8 cellular contexts compared by ENCODE assay signal in genomic region chr20:52972965-52973819, GRCh38. TPM values are rescaled to one million over a fixed set of nuclear protein-coding genes. Genes with fewer than 3 reads are reported as not detected.
DNase-seq lines count a peak whose midpoint lies in the region; ATAC-seq and TF ChIP-seq lines count a peak whose summit lies in the region.

No MANE protein-coding gene starts in this region.

- CTCF ChIA-PET in CD4-positive, alpha-beta memory T cell (lab: Charles Lee; ENCODE audit: partially characterized antibody): interaction anchor here (0.8 to 0.9 kb wide), 2 partner anchors 9 to 661 kb away, joined by 3 read pairs; no protein-coding TSS in a partner anchor

- in situ Hi-C loops in GM13977 (cut with MboI; ENCODE audit: low pct_unique_long_range_greater_than_20kb, low sequenced_read_pairs, unreplicated experiment): no loop called here

- peaks cover 13 to 62% (median 35%) of the 10 kb centered on the region in 4 donors for H3K4me1 Mint-ChIP-seq in CD4-positive, alpha-beta memory T cell
- H3K4me1 Mint-ChIP-seq in brain: peaks cover 48% of the 10 kb centered on the region
- H3K4me1 Mint-ChIP-seq in stimulated activated memory B cell treated with anti-CD40 and anti-IgM and Interleukin-4, amounts not matched to agents 10 μg/mL and 1 μg/mL and 100 μg/mL, for 72 hours: peaks cover 35% of the 10 kb centered on the region

- POLR2A ChIA-PET in CD4-positive, alpha-beta memory T cell (lab: Charles Lee; ENCODE audit: partially characterized antibody): interaction anchor here (1.3 to 5.7 kb wide), 6 partner anchors 9 to 568 kb away, joined by 3 to 111 read pairs (median 8); no protein-coding TSS in a partner anchor

- H3K36me3 Mint-ChIP-seq in CD4-positive, alpha-beta memory T cell: peaks cover 0 to 10% of the 10 kb centered on the region in 2 donors
- no peaks in the 10 kb centered on the region for H3K36me3 Mint-ChIP-seq in brain
- H3K36me3 Mint-ChIP-seq in stimulated activated memory B cell treated with anti-CD40 and anti-IgM and Interleukin-4, amounts not matched to agents 10 μg/mL and 1 μg/mL and 100 μg/mL, for 72 hours: no peaks in the 10 kb centered on the region

- peak overlapping the region; percentile 67 for H3K9ac ChIP-seq in SK-N-MC (ENCODE audit: insufficient read length)

- H3K4me1 ChIP-seq in CD4-positive, alpha-beta memory T cell (ENCODE audit: insufficient read depth, low read length): peaks cover 37% of the 10 kb centered on the region
- peaks cover 0 to 8% (median 0%) of the 10 kb centered on the region in 4 donors for H3K4me1 ChIP-seq in right lobe of liver

- ATAC-seq in right lobe of liver: peak; percentile 50 to 68 (median 60)
- peak; percentile 55 for ATAC-seq in stimulated activated memory B cell treated with anti-CD40 and anti-IgM and Interleukin-4, amounts not matched to agents 10 μg/mL and 1 μg/mL and 100 μg/mL, for 72 hours
- no peak for ATAC-seq in HG03457 (IDR thresholded peaks at IDR 0.05; ENCODE audit: unreplicated experiment)

- intact Hi-C loops in CD4-positive, alpha-beta memory T cell (cut with micrococcal nuclease): loop anchor here (2.0 to 10.0 kb wide), 4 partner anchors 49 to 974 kb away; no protein-coding TSS in a partner anchor
- intact Hi-C loops in right lobe of liver (cut with DNase I): no loop called here

- H3K27me3 Mint-ChIP-seq in CD4-positive, alpha-beta memory T cell: peaks cover 5 to 30% of the 10 kb centered on the region in 2 donors
- peaks cover 50% of the 10 kb centered on the region for H3K27me3 Mint-ChIP-seq in brain
- peaks cover 49% of the 10 kb centered on the region for H3K27me3 Mint-ChIP-seq in stimulated activated memory B cell treated with anti-CD40 and anti-IgM and Interleukin-4, amounts not matched to agents 10 μg/mL and 1 μg/mL and 100 μg/mL, for 72 hours

- H3K36me3 ChIP-seq in CD4-positive, alpha-beta memory T cell (ENCODE audit: insufficient read depth, low read length): no peaks in the 10 kb centered on the region
- H3K36me3 ChIP-seq in SK-N-MC (ENCODE audit: insufficient read depth, low read length) (no peaks in the 10 kb centered on the region), right lobe of liver (no peaks in the 10 kb centered on the region)

- H3K27ac Mint-ChIP-seq in CD4-positive, alpha-beta memory T cell: peak overlapping the region; percentile 89 to 98 (median 96)
- H3K27ac Mint-ChIP-seq in brain: peak overlapping the region in 4 of 5 experiments; percentile 39 to 96 (median 92)
- H3K27ac Mint-ChIP-seq in stimulated activated memory B cell treated with anti-CD40 and anti-IgM and Interleukin-4, amounts not matched to agents 10 μg/mL and 1 μg/mL and 100 μg/mL, for 72 hours: peak overlapping the region; percentile 70

- peak overlapping the region; percentile 49 to 63 for H3K4me3 ChIP-seq in CD4-positive, alpha-beta memory T cell (ENCODE audit: low read length in 2 of 2)
- peak overlapping the region; percentile 91 for H3K4me3 ChIP-seq in SK-N-MC
- peak overlapping the region; percentile 54 to 67 (median 58) for H3K4me3 ChIP-seq in right lobe of liver

- DNase-seq in CD4-positive, alpha-beta memory T cell: peak in 4 of 5 donors; percentile 31 to 47 (median 37)
- no peak for DNase-seq in SK-N-MC (ENCODE audit: low read depth, low spot score)
- peak; percentile 43 to 66 (median 61) for DNase-seq in right lobe of liver
- DNase-seq in GM13977 (ENCODE audit: low spot score): no peak
- DNase-seq in KG1 (lab: John Stamatoyannopoulos, UW): no peak

- H3K27me3 ChIP-seq in CD4-positive, alpha-beta memory T cell (ENCODE audit: insufficient read depth, low read length): no peaks in the 10 kb centered on the region
- no peaks in the 10 kb centered on the region for H3K27me3 ChIP-seq in right lobe of liver

- no peak for TF ChIP-seq CTCF in brain (conservative IDR thresholded peaks at IDR 0.05)
- no peak for TF ChIP-seq CTCF in right lobe of liver (IDR thresholded peaks at IDR 0.05)
- no peak for TF ChIP-seq CTCF in GM13977 (IDR thresholded peaks at IDR 0.05; ENCODE audit: extremely low read depth, insufficient read depth, missing control alignments)

- peak overlapping the region; percentile 71 for H3K27ac ChIP-seq in CD4-positive, alpha-beta memory T cell (ENCODE audit: low read depth, low read length)
- H3K27ac ChIP-seq in SK-N-MC: no peak overlapping the region
- peak overlapping the region; percentile 90 to 96 (median 95) for H3K27ac ChIP-seq in right lobe of liver

- H3K9me3 Mint-ChIP-seq in CD4-positive, alpha-beta memory T cell: peaks cover 0 to 3% (median 0%) of the 10 kb centered on the region in 8 donors
- peaks cover 0 to 9% (median 0%) of the 10 kb centered on the region in 5 experiments for H3K9me3 Mint-ChIP-seq in brain
- peaks cover under 1% of the 10 kb centered on the region for H3K9me3 Mint-ChIP-seq in stimulated activated memory B cell treated with anti-CD40 and anti-IgM and Interleukin-4, amounts not matched to agents 10 μg/mL and 1 μg/mL and 100 μg/mL, for 72 hours

- 5% methylated on average over 22 of the region's 39 CpGs for WGBS in right lobe of liver (ENCODE audit: insufficient coverage, low coverage, low lambda C conversion rate, missing lambda C conversion rate)

- H3K9me3 ChIP-seq in CD4-positive, alpha-beta memory T cell (ENCODE audit: control insufficient read depth in 1 of 2, low read length in 2 of 2): no peaks in the 10 kb centered on the region
- no peaks in the 10 kb centered on the region for H3K9me3 ChIP-seq in SK-N-MC (ENCODE audit: low read depth, low read length)
- H3K9me3 ChIP-seq in right lobe of liver: no peaks in the 10 kb centered on the region

- peak; percentile 70 for TF ChIP-seq POLR2A in right lobe of liver (IDR thresholded peaks at IDR 0.05)

- peak overlapping the region; percentile 91 to 98 (median 96) for H3K4me3 Mint-ChIP-seq in CD4-positive, alpha-beta memory T cell
- H3K4me3 Mint-ChIP-seq in brain: peak overlapping the region; percentile 92 to 99 (median 94)
- peak overlapping the region; percentile 87 for H3K4me3 Mint-ChIP-seq in stimulated activated memory B cell treated with anti-CD40 and anti-IgM and Interleukin-4, amounts not matched to agents 10 μg/mL and 1 μg/mL and 100 μg/mL, for 72 hours

RNA-seq across cellular contexts. Expression of gene TSHZ2, which starts 1.0 kb away (rescaled TPM):
- 10 to 100 TPM; 30.2 to 31.8 TPM for total RNA-seq in CD4-positive, alpha-beta memory T cell
- polyA plus RNA-seq in CD4-positive, alpha-beta memory T cell: 1 to 10 TPM; 2.3 to 4.1 TPM
- polyA plus RNA-seq in brain (ENCODE audit: insufficient read depth, low read depth, low replicate concordance): 18.6 TPM
- 10 to 100 TPM; 14.2 to 28.1 (median 21.0) TPM for total RNA-seq in right lobe of liver

Comparison
In these comparisons a context has a peak if more than half of its experiments do, and no peak if none do; other contexts are left out.
1. DNase-seq: peak in CD4-positive, alpha-beta memory T cell (4 of 5) and right lobe of liver (3 of 3); none in SK-N-MC (single experiment), GM13977 (single experiment) and KG1 (single experiment).
2. Peak in every context shown above with its lines, with median percentiles within 50 percentile points of each other: H3K4me3 ChIP-seq, H3K27ac Mint-ChIP-seq and H3K4me3 Mint-ChIP-seq.